In the genomic region with DNA sequence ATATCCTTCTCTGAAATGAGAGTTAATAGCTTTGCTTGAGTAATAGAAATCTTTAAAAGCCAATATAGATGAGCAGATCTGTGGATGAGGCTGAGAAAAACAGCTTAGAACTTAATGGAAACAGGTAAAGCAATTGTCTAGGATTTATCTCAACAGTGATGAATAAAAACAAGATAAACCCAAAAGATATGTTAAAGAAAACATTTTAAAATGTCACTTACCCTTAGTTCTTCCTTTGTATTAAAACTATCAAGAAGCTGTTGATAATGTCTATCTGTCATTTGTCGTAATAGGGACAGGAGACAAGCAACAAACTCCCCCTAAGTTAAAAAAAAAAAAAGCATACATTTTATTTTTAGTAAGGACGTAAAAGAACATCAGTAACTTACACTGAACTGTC, we compare ENCODE assay signal across 32 cellular contexts.
"Had no signal": no experiment of that assay in that cellular context is flagged by ENCODE, and none has a peak within 500 bp of the region (broad histone marks: within the 10 kb centered on the region; RNA-seq: fewer than 3 reads in every experiment).

No MANE protein-coding gene starts in this region.

- H3K4me1 ChIP-seq: body of pancreas, SJCRH30 had no signal

- H3K4me1 Mint-ChIP-seq: activated B cell treated with CpG ODN at 0.5 μM for 24 hours; activated CD4-positive, alpha-beta T cell treated with anti-CD3 and anti-CD28 coated beads, Interleukin-2, amount 10 ng/mL, durations not matched to agents 24 days and 14 days; activated CD8-positive, alpha-beta memory T cell treated with anti-CD3 and anti-CD28 coated beads, Interleukin-2, amount 10 ng/mL, durations not matched to agents 7 days and 5 days; activated naive CD4-positive, alpha-beta T cell treated with anti-CD3 and anti-CD28 coated beads, Interleukin-2, amount 50 U/mL, for 24 hours; T-cell had no signal

- H3K36me3 ChIP-seq: MG63, SJCRH30 had no signal

- H3K9ac ChIP-seq: KMS-11 had no signal

- H3K4me3 ChIP-seq: body of pancreas, MG63, SJCRH30 had no signal

- H3K27me3 ChIP-seq: body of pancreas, MG63, SJCRH30 had no signal

- H3K4me3 Mint-ChIP-seq: activated B cell treated with CpG ODN at 0.5 μM for 24 hours; activated CD4-positive, alpha-beta T cell treated with anti-CD3 and anti-CD28 coated beads, Interleukin-2, amount 10 ng/mL, durations not matched to agents 24 days and 14 days; activated CD8-positive, alpha-beta memory T cell treated with anti-CD3 and anti-CD28 coated beads, Interleukin-2, amount 10 ng/mL, durations not matched to agents 7 days and 5 days; activated naive CD4-positive, alpha-beta T cell treated with anti-CD3 and anti-CD28 coated beads, Interleukin-2, amount 50 U/mL, for 24 hours; activated T-cell treated with anti-CD3 and anti-CD28 coated beads, Interleukin-2, amount 50 U/mL, for 24 hours; activated T-helper 1 cell treated with anti-CD3 and anti-CD28 coated beads, Interleukin-12 subunit alpha, Interleukin-12 subunit beta, Interleukin-2, Interleukin-4 antibody, amounts not matched to agents 30 ng/mL and 10 ng/mL and 1 ng/mL, durations not matched to agents 14 hours and 24 hours and 36 hours; T-cell had no signal

- DNase-seq: activated B cell treated with CpG ODN at 0.5 μM for 24 hours; activated CD4-positive, alpha-beta T cell treated with anti-CD3 and anti-CD28 coated beads for 1 hour; activated CD4-positive, alpha-beta T cell treated with anti-CD3 and anti-CD28 coated beads, Interleukin-2, amount 10 ng/mL, durations not matched to agents 24 days and 14 days; activated CD4-positive, alpha-beta T cell treated with anti-CD3 and anti-CD28 coated beads, Interleukin-2, amount 50 U/mL, for 48 hours; activated CD8-positive, alpha-beta memory T cell treated with anti-CD3 and anti-CD28 coated beads, Interleukin-2, amount 10 ng/mL, durations not matched to agents 7 days and 5 days; activated effector memory CD4-positive, alpha-beta T cell treated with Interleukin-2 at 50 U/mL for 16 hours; activated naive CD4-positive, alpha-beta T cell; activated T-cell treated with anti-CD3 and anti-CD28 coated beads, Interleukin-2, amount 50 U/mL, for 24 hours; aorta; body of pancreas; central memory CD4-positive, alpha-beta T cell; MV-4-11; NCI-H1092 treated with DMSO at 0.1 percent for 48 hours; NCI-H1417 treated with DMSO at 0.1 percent for 48 hours; NCI-H2029 treated with DMSO at 0.1 percent for 48 hours; NCI-H345; NCI-H510A; NK-92 treated with Interleukin-12 subunit alpha and Interleukin-12 subunit beta, amount 100 ng/mL, for 24 hours; OCI-M1; Right ventricle myocardium superior; SJCRH30; T-cell; T-helper 2 cell; T1000 had no signal

- H3K27ac ChIP-seq: body of pancreas, KMS-11, RWPE1, SJCRH30 had no signal

- H3K27ac Mint-ChIP-seq: activated B cell treated with CpG ODN at 0.5 μM for 24 hours; activated CD4-positive, alpha-beta T cell treated with anti-CD3 and anti-CD28 coated beads, Interleukin-2, amount 10 ng/mL, durations not matched to agents 24 days and 14 days; activated CD8-positive, alpha-beta memory T cell treated with anti-CD3 and anti-CD28 coated beads, Interleukin-2, amount 10 ng/mL, durations not matched to agents 7 days and 5 days; activated naive CD4-positive, alpha-beta T cell treated with anti-CD3 and anti-CD28 coated beads, Interleukin-2, amount 50 U/mL, for 24 hours; activated T-cell treated with anti-CD3 and anti-CD28 coated beads, Interleukin-2, amount 50 U/mL, for 24 hours; activated T-helper 1 cell treated with anti-CD3 and anti-CD28 coated beads, Interleukin-12 subunit alpha, Interleukin-12 subunit beta, Interleukin-2, Interleukin-4 antibody, amounts not matched to agents 30 ng/mL and 10 ng/mL and 1 ng/mL, durations not matched to agents 14 hours and 24 hours and 36 hours; T-cell had no signal

- H3K9me3 ChIP-seq: body of pancreas, MG63, SJCRH30 had no signal

- H3K9me3 Mint-ChIP-seq: activated CD4-positive, alpha-beta T cell treated with anti-CD3 and anti-CD28 coated beads, Interleukin-2, amount 10 ng/mL, durations not matched to agents 24 days and 14 days; activated T-cell treated with anti-CD3 and anti-CD28 coated beads, Interleukin-2, amount 50 U/mL, for 24 hours; activated T-helper 1 cell treated with anti-CD3 and anti-CD28 coated beads, Interleukin-12 subunit alpha, Interleukin-12 subunit beta, Interleukin-2, Interleukin-4 antibody, amounts not matched to agents 30 ng/mL and 10 ng/mL and 1 ng/mL, durations not matched to agents 14 hours and 24 hours and 36 hours had no signal

- ATAC-seq: activated CD8-positive, alpha-beta memory T cell treated with anti-CD3 and anti-CD28 coated beads, Interleukin-2, amount 10 ng/mL, durations not matched to agents 7 days and 5 days; body of pancreas; Panc1; T-cell had no signal

- H3K27me3 Mint-ChIP-seq: activated CD4-positive, alpha-beta T cell treated with anti-CD3 and anti-CD28 coated beads, Interleukin-2, amount 10 ng/mL, durations not matched to agents 24 days and 14 days; activated T-cell treated with anti-CD3 and anti-CD28 coated beads, Interleukin-2, amount 50 U/mL, for 24 hours had no signal

- H3K36me3 Mint-ChIP-seq: activated CD8-positive, alpha-beta memory T cell treated with anti-CD3 and anti-CD28 coated beads, Interleukin-2, amount 10 ng/mL, durations not matched to agents 7 days and 5 days; activated naive CD4-positive, alpha-beta T cell treated with anti-CD3 and anti-CD28 coated beads, Interleukin-2, amount 50 U/mL, for 24 hours; T-cell had no signal

- H3K4me2 ChIP-seq: KMS-11 had no signal

- FAIRE-seq: bronchial epithelial cell, TTC549 had no signal
